9 cellular contexts compared by ENCODE assay signal in the genomic region with DNA sequence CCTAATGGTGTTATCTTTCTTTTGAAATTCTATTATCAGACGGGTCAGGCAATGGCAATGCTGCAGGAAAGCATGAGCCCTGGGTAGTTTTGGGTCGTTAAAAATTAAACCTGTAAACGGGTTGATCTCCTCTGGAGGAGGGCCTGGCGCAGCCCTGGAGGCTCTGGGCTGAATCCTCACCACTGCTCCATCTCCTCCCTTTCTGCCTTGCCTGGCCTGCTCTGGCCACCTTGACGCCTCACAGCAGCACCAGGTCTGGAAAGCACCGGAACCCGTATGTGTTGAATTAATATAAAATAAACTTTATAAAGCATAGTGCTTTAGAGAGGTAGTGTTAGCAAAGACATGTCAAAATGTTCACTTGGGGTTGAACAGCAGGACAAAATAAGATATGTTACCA.
"Had no signal": no experiment of that assay in that cellular context is flagged by ENCODE, and none has a peak within 500 bp of the region (broad histone marks: within the 10 kb centered on the region; RNA-seq: fewer than 3 reads in every experiment).

No MANE protein-coding gene starts in this region.

- DNase-seq: GM23248, GOT3, H7, H9, HCEC 1CT, HFFc6 had no signal

- H2AFZ ChIP-seq: GM23248, GM23338 had no signal

- H3K9ac ChIP-seq: GM23248 had no signal

- H3K9me3 ChIP-seq: HAP-1 had no signal

- H3K27ac ChIP-seq: GM23248 had no signal

- H3K36me3 ChIP-seq: HAP-1 had no signal

- ATAC-seq: GM23338, HCT116 had no signal

- H3K4me2 ChIP-seq: GM23338 had no signal

- H3K4me3 ChIP-seq: GM23248, GM23338, HAP-1 had no signal
